Comparison of ENCODE assay signal across 1 cellular context in the genomic region with DNA sequence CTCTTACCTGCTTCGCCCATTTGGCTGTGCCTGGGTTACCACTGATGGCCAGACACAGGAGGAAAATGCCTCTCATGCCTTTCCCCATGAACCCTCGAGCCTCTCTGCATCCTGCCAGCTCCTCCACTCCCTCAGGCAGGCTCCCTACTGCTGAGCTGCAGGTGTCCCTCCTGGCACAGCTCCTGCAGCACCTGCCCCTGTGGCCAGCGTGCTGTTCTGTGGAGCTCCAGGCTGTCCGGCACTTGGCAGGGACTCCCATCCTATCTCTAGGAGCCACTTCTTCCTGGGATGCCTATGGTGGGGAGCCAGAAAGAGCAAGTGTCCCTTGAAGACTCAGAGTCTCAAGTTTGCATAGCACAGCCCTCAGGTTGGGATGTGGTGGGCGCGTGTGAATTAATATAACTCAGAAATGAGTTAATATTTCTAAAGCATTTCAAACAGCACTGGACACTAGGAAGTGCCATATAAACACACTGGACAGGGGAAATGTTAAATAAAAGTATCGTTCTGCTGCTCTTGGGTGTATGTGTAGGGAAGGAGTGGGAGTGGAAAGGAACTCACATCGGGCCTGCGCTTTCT.
TF ChIP-seq lines count a peak whose summit lies in the region.

No MANE protein-coding gene starts in this region.

TF ChIP-seq in H1, 55 proteins besides CTCF, POLR2A, EP300 and RAD21:
- TF ChIP-seq GTF2F1 (IDR thresholded peaks at IDR 0.05; ENCODE audit: borderline replicate concordance, low read depth, low read length) (no peak), TAF7 (optimal IDR thresholded peaks at IDR 0.05; ENCODE audit: borderline replicate concordance, low read depth, low read length) (no peak), RBBP5 (IDR thresholded peaks at IDR 0.05; ENCODE audit: borderline replicate concordance, low read depth, low read length) (no peak), SIN3A (conservative IDR thresholded peaks at IDR 0.05 in 1 of 2, IDR thresholded peaks at IDR 0.05 in 1 of 2; ENCODE audit: low read depth in 1 of 2, low read length in 2 of 2) (no peak), KDM5A (IDR thresholded peaks at IDR 0.05; ENCODE audit: low read length) (no peak), CTBP2 (IDR thresholded peaks at IDR 0.05; ENCODE audit: borderline replicate concordance, insufficient read depth, insufficient read length, low read length) (no peak), RNF2 (IDR thresholded peaks at IDR 0.05; ENCODE audit: borderline replicate concordance, low read depth, low read length, missing control alignments, poor library complexity, severe bottlenecking) (no peak), EZH2 (IDR thresholded peaks at IDR 0.05; ENCODE audit: low read depth, low read length, severe bottlenecking) (peak; percentile 29), CEBPB (IDR thresholded peaks at IDR 0.05; ENCODE audit: low read depth, low read length) (no peak), SP2 (IDR thresholded peaks at IDR 0.05; ENCODE audit: low read length) (no peak), CBX8 (IDR thresholded peaks at IDR 0.05; ENCODE audit: borderline replicate concordance, low read depth, low read length) (no peak), RXRA (IDR thresholded peaks at IDR 0.05; ENCODE audit: insufficient read depth, low read depth, low read length) (no peak), NANOG (IDR thresholded peaks at IDR 0.05; ENCODE audit: insufficient read depth, low read depth, low read length, poor library complexity, severe bottlenecking) (no peak), KDM4A (IDR thresholded peaks at IDR 0.05; ENCODE audit: low read depth, low read length, severe bottlenecking) (no peak), BRCA1 (IDR thresholded peaks at IDR 0.05; ENCODE audit: low read depth, low read length) (no peak), SUZ12 (IDR thresholded peaks at IDR 0.05; ENCODE audit: low read length) (peak; percentile 29; the same call in 1 of the 2 replicates)
- TF ChIP-seq, protein P1, sequence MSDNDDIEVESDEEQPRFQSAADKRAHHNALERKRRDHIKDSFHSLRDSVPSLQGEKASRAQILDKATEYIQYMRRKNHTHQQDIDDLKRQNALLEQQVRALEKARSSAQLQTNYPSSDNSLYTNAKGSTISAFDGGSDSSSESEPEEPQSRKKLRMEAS (IDR thresholded peaks at IDR 0.05), result no peak
- TF ChIP-seq, protein P2, sequence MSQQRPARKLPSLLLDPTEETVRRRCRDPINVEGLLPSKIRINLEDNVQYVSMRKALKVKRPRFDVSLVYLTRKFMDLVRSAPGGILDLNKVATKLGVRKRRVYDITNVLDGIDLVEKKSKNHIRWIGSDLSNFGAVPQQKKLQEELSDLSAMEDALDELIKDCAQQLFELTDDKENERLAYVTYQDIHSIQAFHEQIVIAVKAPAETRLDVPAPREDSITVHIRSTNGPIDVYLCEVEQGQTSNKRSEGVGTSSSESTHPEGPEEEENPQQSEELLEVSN (IDR thresholded peaks at IDR 0.05), result no peak
